Comparison of ENCODE assay signal across 8 cellular contexts in the genomic region with DNA sequence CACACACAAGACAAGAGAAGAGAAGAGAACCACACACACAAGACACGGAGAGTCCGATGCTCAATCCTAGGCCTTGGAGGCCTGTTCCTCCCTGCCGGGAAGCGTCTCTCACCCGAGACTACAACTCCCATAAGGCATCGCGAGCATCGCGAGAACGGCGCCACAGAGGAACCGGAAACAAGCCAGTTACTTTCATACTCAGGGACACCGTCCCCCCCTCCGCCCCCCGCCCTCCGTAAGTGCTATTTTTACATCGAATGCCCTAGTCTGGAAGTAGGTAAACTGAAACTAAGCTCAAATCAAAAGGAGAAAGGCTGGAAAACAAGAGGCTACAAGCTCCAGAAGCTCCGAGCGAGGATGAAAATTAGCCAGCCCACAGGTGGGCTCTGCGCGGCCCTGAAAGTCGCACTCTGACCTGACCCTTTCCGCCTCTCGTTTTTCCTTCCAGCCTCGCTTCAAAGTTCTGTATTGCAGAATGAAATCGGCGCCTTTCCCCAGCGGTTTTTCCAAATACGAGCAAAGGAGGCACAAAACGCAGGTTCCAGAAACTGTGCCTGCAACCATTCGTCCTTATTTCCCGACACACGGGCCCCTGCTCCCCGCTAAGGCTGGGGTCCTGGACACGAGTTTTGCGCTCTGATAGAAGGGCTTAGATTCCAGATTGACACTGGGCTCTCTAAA. TPM values are rescaled to one million over a fixed set of nuclear protein-coding genes. Genes with fewer than 3 reads are reported as not detected.
A peak's percentile ranks its signal among the peaks of the same experiment; 100 is the strongest.
DNase-seq lines count a peak whose midpoint lies in the region; ATAC-seq and TF ChIP-seq lines count a peak whose summit lies in the region.

No MANE protein-coding gene starts in this region.

- H4K20me1 ChIP-seq in OCI-LY1 (ENCODE audit: insufficient read depth, low read length): no peaks in the 10 kb centered on the region

- peaks cover 9% of the 10 kb centered on the region for H3K4me1 ChIP-seq in OCI-LY1 (ENCODE audit: insufficient read depth, low read length, severe bottlenecking)
- peaks cover 3% of the 10 kb centered on the region for H3K4me1 ChIP-seq in mucosa of descending colon (ENCODE audit: low read depth)

- H3K9ac ChIP-seq in OCI-LY1 (ENCODE audit: low read length): peak overlapping the region; percentile 78

- H2AFZ ChIP-seq in OCI-LY1 (ENCODE audit: low read length): peak overlapping the region; percentile 4; the same call in 1 of the 2 replicates

- H3K4me3 ChIP-seq in OCI-LY1 (ENCODE audit: low read depth, low read length, poor library complexity, severe bottlenecking) (peak overlapping the region; percentile 82), epithelial cell of proximal tubule (ENCODE audit: low read depth, low read length) (peak overlapping the region; percentile 77), mucosa of descending colon (peak overlapping the region; percentile 54)

- DNase-seq in DMS 273 (lab: John Stamatoyannopoulos, UW; ENCODE audit: unreplicated experiment) (peak; percentile 95), HuH-7 (ENCODE audit: low spot score) (peak; percentile 53), activated T-cell treated with anti-CD3 and anti-CD28 coated beads for 24 hours (ENCODE audit: low read depth) (peak; percentile 90), epithelial cell of proximal tubule (ENCODE audit: low read depth) (peak; percentile 64), mucosa of descending colon (peak; percentile 96 to 99 (median 98))
- peak; percentile 76 to 87 for DNase-seq in stimulated activated CD8-positive, alpha-beta memory T cell treated with anti-CD3 and anti-CD28 coated beads, Interleukin-4, amount 100 ng/mL, for 1 hour (ENCODE audit: low read depth in 2 of 2, low spot score in 1 of 2)

- H3K9me2 ChIP-seq in OCI-LY1 (ENCODE audit: low read depth, low read length): no peaks in the 10 kb centered on the region

- intact Hi-C loops in mucosa of descending colon (cut with DNase I, micrococcal nuclease): no loop called here

- peak overlapping the region; percentile 84 for H3K4me2 ChIP-seq in OCI-LY1 (ENCODE audit: low read length)

- peak overlapping the region; percentile 42 for H3K27ac ChIP-seq in OCI-LY1 (ENCODE audit: low read depth, low read length, poor library complexity, severe bottlenecking)

- TF ChIP-seq CTCF in OCI-LY1 (IDR thresholded peaks at IDR 0.05; ENCODE audit: low read length): no peak
- TF ChIP-seq CTCF in epithelial cell of proximal tubule (conservative IDR thresholded peaks at IDR 0.05; ENCODE audit: low read depth, low read length): no peak
- TF ChIP-seq CTCF in mucosa of descending colon (IDR thresholded peaks at IDR 0.05): no peak

- H3K36me3 ChIP-seq in OCI-LY1 (ENCODE audit: insufficient read depth, low read length) (no peaks in the 10 kb centered on the region), mucosa of descending colon (ENCODE audit: low read depth) (no peaks in the 10 kb centered on the region)

- no peaks in the 10 kb centered on the region for H3K79me2 ChIP-seq in OCI-LY1 (ENCODE audit: insufficient read depth, low read length)

- no peaks in the 10 kb centered on the region for H3F3A ChIP-seq in OCI-LY1 (ENCODE audit: insufficient read depth, low read length)

- H3K9me3 ChIP-seq in OCI-LY1 (ENCODE audit: low read length) (no peaks in the 10 kb centered on the region), mucosa of descending colon (no peaks in the 10 kb centered on the region)

- H3K27me3 ChIP-seq in OCI-LY1 (ENCODE audit: insufficient read depth, low read length): no peaks in the 10 kb centered on the region

- peak; percentile 92 for ATAC-seq in GM21526 (IDR thresholded peaks at IDR 0.05; ENCODE audit: low FRiP score, unreplicated experiment)
- ATAC-seq in mucosa of descending colon: peak; percentile 97

RNA-seq across cellular contexts. Expression of a gene that starts 11.5 kb away (rescaled TPM):
- total RNA-seq in epithelial cell of proximal tubule (0.17 and 2.2 TPM in 2 replicates), mucosa of descending colon (1 to 10 TPM; 6.3 to 8.8 (median 8.8) TPM)

RNA-seq across cellular contexts. Expression of a gene that starts 35.0 kb away (rescaled TPM):
- total RNA-seq in epithelial cell of proximal tubule (9.3 and 10.5 TPM in 2 replicates), mucosa of descending colon (10 to 100 TPM; 15.2 to 42.2 (median 23.1) TPM)

Comparison
In these comparisons a context has a peak if more than half of its experiments do, and no peak if none do; other contexts are left out.
1. Peak in every context shown above with its lines: DNase-seq, ATAC-seq, H3K4me3 ChIP-seq and H3K27ac ChIP-seq.